Comparison of ENCODE assay signal across 8 cellular contexts in the genomic region with DNA sequence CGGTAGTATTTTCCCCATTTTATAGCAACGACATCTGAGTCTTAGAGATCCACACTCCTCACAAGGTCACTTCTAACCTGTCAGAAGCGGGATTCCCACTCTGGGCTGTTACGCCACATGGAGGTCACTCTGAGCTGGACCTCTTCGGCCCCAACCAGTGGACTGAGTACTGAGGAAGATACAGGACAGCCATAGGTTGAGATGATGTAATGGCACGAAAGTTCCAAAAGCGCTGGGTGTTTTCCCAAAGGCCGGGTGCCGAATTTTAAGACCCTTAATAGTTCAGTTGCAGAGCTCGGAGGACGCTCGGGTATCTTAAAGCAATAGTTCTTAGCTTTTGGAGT. TPM values are rescaled to one million over a fixed set of nuclear protein-coding genes. Genes with fewer than 3 reads are reported as not detected.
DNase-seq lines count a peak whose midpoint lies in the region; ATAC-seq, FAIRE-seq and TF ChIP-seq lines count a peak whose summit lies in the region.

No MANE protein-coding gene starts in this region.

- FAIRE-seq in A549 (lab: Jason Lieb, UNC) = no peak

- H3K27ac ChIP-seq in A549 = peak overlapping the region; percentile 92 to 97

- CTCF ChIA-PET in A549 (lab: Yijun Ruan, JAX) = interaction anchor here (0.9 to 2.9 kb wide), 2 partner anchors 8 to 14 kb away, joined by 3 to 10 read pairs; no protein-coding TSS in a partner anchor

- ATAC-seq in A549 = peak; percentile 64 to 66; a peak in 5 of 6 replicates
- peak; percentile 10 for ATAC-seq in GM21515 (IDR thresholded peaks at IDR 0.05; ENCODE audit: unreplicated experiment)
- peak; percentile 41 for ATAC-seq in SK-N-SH treated with all-trans-retinoic acid at 6 μM for 48 hours
- no peak for ATAC-seq in natural killer cell treated with Interleukin-12 subunit alpha and Interleukin-12 subunit beta and Interleukin-15 and Interleukin-18, amount 100 ng/mL, for 72 hours
- no peak for ATAC-seq in GM18505 (IDR thresholded peaks at IDR 0.05; ENCODE audit: unreplicated experiment)

- H3K4me3 Mint-ChIP-seq in natural killer cell treated with Interleukin-12 subunit alpha and Interleukin-12 subunit beta and Interleukin-15 and Interleukin-18, amount 100 ng/mL, for 72 hours = peak overlapping the region; percentile 94

- H3K27ac Mint-ChIP-seq in natural killer cell treated with Interleukin-12 subunit alpha and Interleukin-12 subunit beta and Interleukin-15 and Interleukin-18, amount 100 ng/mL, for 72 hours = peak overlapping the region; percentile 98

- TF ChIP-seq RAD21 in A549 (conservative IDR thresholded peaks at IDR 0.05 in 1 of 2, IDR thresholded peaks at IDR 0.05 in 1 of 2) = no peak

- peak overlapping the region; percentile 91 for H3K4me3 ChIP-seq in A549

- no peak for TF ChIP-seq EP300 in A549 (IDR thresholded peaks at IDR 0.05)

- peaks cover 20% of the 10 kb centered on the region for H3K4me1 ChIP-seq in A549

- TF ChIP-seq POLR2A in A549 (IDR thresholded peaks at IDR 0.05; ENCODE audit: low read length) (no peak), erythroblast (IDR thresholded peaks at IDR 0.05; ENCODE audit: low read length) (no peak), GM18505 (IDR thresholded peaks at IDR 0.05; ENCODE audit: borderline replicate concordance, extremely low read depth, insufficient read depth, insufficient read length) (no peak)

- no peaks in the 10 kb centered on the region for H3K9me3 Mint-ChIP-seq in natural killer cell treated with Interleukin-12 subunit alpha and Interleukin-12 subunit beta and Interleukin-15 and Interleukin-18, amount 100 ng/mL, for 72 hours

- peak overlapping the region; percentile 92 for H3K4me2 ChIP-seq in A549

- peaks cover 0 to 4% of the 10 kb centered on the region in 2 donors for H3K27me3 Mint-ChIP-seq in natural killer cell treated with Interleukin-12 subunit alpha and Interleukin-12 subunit beta and Interleukin-15 and Interleukin-18, amount 100 ng/mL, for 72 hours

- DNase-seq in A549 (ENCODE audit: low read depth in 1 of 2, low spot score in 1 of 2) (peak in 1 of 2 experiments; percentile 31), erythroblast (lab: John Stamatoyannopoulos, UW) (peak; percentile 75 to 88), NCI-H82 treated with DMSO at 0.1 percent for 48 hours (lab: John Stamatoyannopoulos, UW; ENCODE audit: unreplicated experiment) (no peak), DMS79 (lab: John Stamatoyannopoulos, UW) (no peak)
- DNase-seq in natural killer cell treated with Interleukin-12 subunit alpha and Interleukin-12 subunit beta and Interleukin-15 and Interleukin-18, amount 100 ng/mL, for 72 hours (ENCODE audit: low spot score) = no peak

- peaks cover 22% of the 10 kb centered on the region for H3K36me3 Mint-ChIP-seq in natural killer cell treated with Interleukin-12 subunit alpha and Interleukin-12 subunit beta and Interleukin-15 and Interleukin-18, amount 100 ng/mL, for 72 hours

- 1% methylated on average over 12 of the region's 12 CpGs for WGBS in A549 (ENCODE audit: missing lambda C conversion rate)

- no peaks in the 10 kb centered on the region for H3K9me3 ChIP-seq in A549

- POLR2A ChIA-PET in A549 (lab: Yijun Ruan, JAX) = interaction anchor here (0.8 kb wide), 1 partner anchor 16 kb away, joined by 3 read pairs; no protein-coding TSS in a partner anchor

- H3K4me1 Mint-ChIP-seq in natural killer cell treated with Interleukin-12 subunit alpha and Interleukin-12 subunit beta and Interleukin-15 and Interleukin-18, amount 100 ng/mL, for 72 hours (ENCODE audit: low read depth in 2 of 2) = peaks cover 23 to 38% of the 10 kb centered on the region in 2 donors

- no peak for TF ChIP-seq CTCF in A549 (IDR thresholded peaks at IDR 0.05)

TF ChIP-seq in A549, 52 proteins besides CTCF, POLR2A, EP300 and RAD21:
- TF ChIP-seq, protein P1, sequence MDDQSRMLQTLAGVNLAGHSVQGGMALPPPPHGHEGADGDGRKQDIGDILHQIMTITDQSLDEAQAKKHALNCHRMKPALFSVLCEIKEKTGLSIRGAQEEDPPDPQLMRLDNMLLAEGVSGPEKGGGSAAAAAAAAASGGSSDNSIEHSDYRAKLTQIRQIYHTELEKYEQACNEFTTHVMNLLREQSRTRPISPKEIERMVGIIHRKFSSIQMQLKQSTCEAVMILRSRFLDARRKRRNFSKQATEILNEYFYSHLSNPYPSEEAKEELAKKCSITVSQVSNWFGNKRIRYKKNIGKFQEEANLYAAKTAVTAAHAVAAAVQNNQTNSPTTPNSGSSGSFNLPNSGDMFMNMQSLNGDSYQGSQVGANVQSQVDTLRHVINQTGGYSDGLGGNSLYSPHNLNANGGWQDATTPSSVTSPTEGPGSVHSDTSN (IDR thresholded peaks at IDR 0.05) = no peak
- no peak for TF ChIP-seq GATA3 (IDR thresholded peaks at IDR 0.05; ENCODE audit: borderline replicate concordance)
- TF ChIP-seq JUNB (IDR thresholded peaks at IDR 0.05) = no peak
- TF ChIP-seq KDM5A (IDR thresholded peaks at IDR 0.05) = no peak
- TF ChIP-seq CHD4 (IDR thresholded peaks at IDR 0.05; ENCODE audit: borderline replicate concordance) = no peak
- no peak for TF ChIP-seq HOXB13 (CRISPR knock-in tag; IDR thresholded peaks at IDR 0.05; ENCODE audit: low read depth)
- no peak for TF ChIP-seq MAFK (IDR thresholded peaks at IDR 0.05; ENCODE audit: partially characterized antibody)
- TF ChIP-seq ESRRA (IDR thresholded peaks at IDR 0.05; ENCODE audit: borderline replicate concordance, low read length) = no peak
- TF ChIP-seq JUN (IDR thresholded peaks at IDR 0.05) = no peak
- no peak for TF ChIP-seq HDAC2 (IDR thresholded peaks at IDR 0.05)
- no peak for TF ChIP-seq SREBF2 (IDR thresholded peaks at IDR 0.05)

TF ChIP-seq in SK-N-SH treated with all-trans-retinoic acid at 6 μM for 48 hours, 23 proteins besides CTCF, POLR2A, EP300 and RAD21:
- TF ChIP-seq ESRRG (CRISPR knock-in tag; IDR thresholded peaks at IDR 0.05) = no peak
- TF ChIP-seq BACH2 (CRISPR knock-in tag; IDR thresholded peaks at IDR 0.05; ENCODE audit: borderline replicate concordance) = no peak
- no peak for TF ChIP-seq GLIS3 (CRISPR knock-in tag; IDR thresholded peaks at IDR 0.05)
- no peak for TF ChIP-seq ZNF565 (CRISPR knock-in tag; conservative IDR thresholded peaks at IDR 0.05; ENCODE audit: low read depth)

RNA-seq across cellular contexts. Expression of a gene that starts 0.7 kb away (rescaled TPM):
- 309 and 360 TPM in 2 replicates for polyA plus RNA-seq in A549 (2011; rRNA removed)
- 134 and 160 TPM in 2 replicates for polyA plus RNA-seq in A549 (2012; cell fraction: cytosol; rRNA removed)
- 60.2 and 88.5 TPM in 2 replicates for polyA plus RNA-seq in A549 (2012; cell fraction: nucleus; rRNA removed)
- polyA plus RNA-seq in A549 (2017; fragmentation: RNase III; extraction: RNeasy Plus Mini Kit Qiagen cat#74134 plus additional on column Dnase treatment) = 212 to 225 TPM (median 220 TPM) in 3 replicates
- 136 and 181 TPM in 2 replicates for polyA minus RNA-seq in A549 (2011; rRNA and poly(A)+ RNA removed)
- total RNA-seq in natural killer cell treated with Interleukin-12 subunit alpha and Interleukin-12 subunit beta and Interleukin-15 and Interleukin-18, amount 100 ng/mL, for 72 hours = 100 to 1,000 TPM; 121 to 157 TPM

RNA-seq across cellular contexts. Expression of a gene that starts 33.6 kb away (rescaled TPM):
- not detected in 2 replicates for polyA plus RNA-seq in A549 (2011; rRNA removed)
- polyA plus RNA-seq in A549 (2012; cell fraction: cytosol; rRNA removed) = not detected in 2 replicates
- not detected in 2 replicates for polyA plus RNA-seq in A549 (2012; cell fraction: nucleus; rRNA removed)
- polyA plus RNA-seq in A549 (2017; fragmentation: RNase III; extraction: RNeasy Plus Mini Kit Qiagen cat#74134 plus additional on column Dnase treatment) = not detected in 3 replicates
- not detected in 2 replicates for polyA minus RNA-seq in A549 (2011; rRNA and poly(A)+ RNA removed)
- not detected for total RNA-seq in natural killer cell treated with Interleukin-12 subunit alpha and Interleukin-12 subunit beta and Interleukin-15 and Interleukin-18, amount 100 ng/mL, for 72 hours

RNA-seq across cellular contexts. Expression of a gene that starts 54.3 kb away (rescaled TPM):
- 0.04 and 0.05 TPM in 2 replicates for polyA plus RNA-seq in A549 (2011; rRNA removed)
- 0.05 and 0.12 TPM in 2 replicates for polyA plus RNA-seq in A549 (2012; cell fraction: cytosol; rRNA removed)
- polyA plus RNA-seq in A549 (2012; cell fraction: nucleus; rRNA removed) = 0.22 and 0.28 TPM in 2 replicates
- polyA plus RNA-seq in A549 (2017; fragmentation: RNase III; extraction: RNeasy Plus Mini Kit Qiagen cat#74134 plus additional on column Dnase treatment) = 0.03 to 0.10 TPM (median 0.09 TPM) in 3 replicates
- 0.29 TPM in 1 of 2 replicates, not detected in the other for polyA minus RNA-seq in A549 (2011; rRNA and poly(A)+ RNA removed)
- 10 to 100 TPM in 1 of 2 donors, 1 to 10 TPM in 1; 3.3 to 10.2 TPM for total RNA-seq in natural killer cell treated with Interleukin-12 subunit alpha and Interleukin-12 subunit beta and Interleukin-15 and Interleukin-18, amount 100 ng/mL, for 72 hours

Comparison
In these comparisons a context has a peak if more than half of its experiments do, and no peak if none do; other contexts are left out.
1. ATAC-seq: peak in A549 (2 of 2), GM21515 (single experiment) and SK-N-SH treated with all-trans-retinoic acid at 6 μM for 48 hours (single experiment); none in natural killer cell treated with Interleukin-12 subunit alpha and Interleukin-12 subunit beta and Interleukin-15 and Interleukin-18, amount 100 ng/mL, for 72 hours (0 of 2) and GM18505 (single experiment).
2. DNase-seq: peak in erythroblast (2 of 2); none in natural killer cell treated with Interleukin-12 subunit alpha and Interleukin-12 subunit beta and Interleukin-15 and Interleukin-18, amount 100 ng/mL, for 72 hours (single experiment), NCI-H82 treated with DMSO at 0.1 percent for 48 hours (single experiment) and DMS79 (single experiment).